8 cellular contexts compared by ENCODE assay signal in the genomic region with DNA sequence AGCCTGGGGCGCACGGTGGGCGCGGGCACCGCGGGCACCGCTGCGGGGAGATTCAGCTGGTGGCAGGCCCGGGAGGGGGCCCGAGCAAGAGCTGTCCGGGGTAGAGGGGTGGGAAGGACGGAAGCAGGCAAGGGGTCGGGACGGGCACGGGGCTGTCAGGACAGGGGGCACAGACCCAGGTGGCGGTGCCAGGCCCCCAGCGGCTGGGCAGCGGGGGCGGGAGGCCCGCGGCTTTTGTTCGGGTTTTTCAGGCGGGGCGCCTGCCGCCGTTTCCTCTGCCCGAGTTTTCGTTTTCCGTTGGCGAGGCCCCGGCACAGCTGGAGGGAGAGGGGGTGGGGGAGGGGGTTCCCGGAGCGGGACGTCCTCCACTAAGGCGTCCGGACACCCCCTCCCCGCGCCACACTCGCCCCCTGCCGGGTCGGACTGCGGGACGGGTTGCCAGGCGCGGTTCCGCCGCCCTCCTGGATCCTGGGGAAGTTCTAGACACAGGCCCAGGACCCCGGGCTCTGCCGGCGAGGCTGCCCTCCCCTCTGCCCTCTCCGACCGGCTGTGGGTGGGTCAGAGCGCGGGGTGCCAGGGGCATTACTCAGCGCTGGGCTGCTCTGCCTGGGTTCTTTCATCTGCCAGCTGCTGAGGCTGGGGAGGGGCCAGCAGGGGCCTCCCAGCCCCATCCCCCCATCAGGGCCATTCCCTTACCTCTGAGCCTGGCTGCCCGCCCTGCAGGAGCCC. TPM values are rescaled to one million over a fixed set of nuclear protein-coding genes. Genes with fewer than 3 reads are reported as not detected.
A peak's percentile ranks its signal among the peaks of the same experiment; 100 is the strongest.
DNase-seq lines count a peak whose midpoint lies in the region; ATAC-seq and TF ChIP-seq lines count a peak whose summit lies in the region.

No MANE protein-coding gene starts in this region.

- TF ChIP-seq CTCF in neural crest cell (conservative IDR thresholded peaks at IDR 0.05): no peak

- no peak for ATAC-seq in activated CD8-positive, alpha-beta T cell treated with anti-CD3 and anti-CD28 coated beads, Interleukin-2, amount 10 ng/mL, durations not matched to agents 7 days and 5 days
- no peak for ATAC-seq in GM18861 (IDR thresholded peaks at IDR 0.05; ENCODE audit: unreplicated experiment)

- no peaks in the 10 kb centered on the region for H3K9me3 Mint-ChIP-seq in activated CD8-positive, alpha-beta T cell treated with anti-CD3 and anti-CD28 coated beads, Interleukin-2, amount 10 ng/mL, durations not matched to agents 7 days and 5 days (ENCODE audit: insufficient read depth)
- H3K9me3 Mint-ChIP-seq in neural crest cell: no peaks in the 10 kb centered on the region

- peaks cover 36% of the 10 kb centered on the region for H3K27me3 Mint-ChIP-seq in activated CD8-positive, alpha-beta T cell treated with anti-CD3 and anti-CD28 coated beads, Interleukin-2, amount 10 ng/mL, durations not matched to agents 7 days and 5 days (ENCODE audit: low read depth)
- H3K27me3 Mint-ChIP-seq in neural crest cell (ENCODE audit: low read depth): peaks cover 37% of the 10 kb centered on the region

- no peak overlapping the region for H3K27ac Mint-ChIP-seq in activated CD8-positive, alpha-beta T cell treated with anti-CD3 and anti-CD28 coated beads, Interleukin-2, amount 10 ng/mL, durations not matched to agents 7 days and 5 days
- no peak overlapping the region for H3K27ac Mint-ChIP-seq in neural crest cell (ENCODE audit: unreplicated experiment)

- peak; percentile 40 for DNase-seq in stimulated activated CD4-positive, alpha-beta T cell treated with anti-CD3 and anti-CD28 coated beads, Interleukin-15, amount 100 ng/mL, for 24 hours
- no peak for DNase-seq in stimulated activated CD4-positive, alpha-beta T cell treated with anti-CD3 and anti-CD28 coated beads, Interleukin-12 subunit alpha, Interleukin-12 subunit beta, amount 100 ng/mL, for 4 hours
- no peak for DNase-seq in activated CD8-positive, alpha-beta T cell treated with anti-CD3 and anti-CD28 coated beads, Interleukin-2, amount 10 ng/mL, durations not matched to agents 7 days and 5 days
- peak; percentile 89 for DNase-seq in glomerular visceral epithelial cell (ENCODE audit: extremely low spot score)
- DNase-seq in neural crest cell (ENCODE audit: low read depth, low spot score): no peak
- DNase-seq in NCI-H2107 (lab: John Stamatoyannopoulos, UW): no peak
- DNase-seq in RKO (ENCODE audit: low spot score): no peak

- H3K36me3 Mint-ChIP-seq in activated CD8-positive, alpha-beta T cell treated with anti-CD3 and anti-CD28 coated beads, Interleukin-2, amount 10 ng/mL, durations not matched to agents 7 days and 5 days (ENCODE audit: low read depth): no peaks in the 10 kb centered on the region
- H3K36me3 Mint-ChIP-seq in neural crest cell (ENCODE audit: low read depth): no peaks in the 10 kb centered on the region

- CTCF ChIA-PET in activated CD8-positive, alpha-beta T cell treated with anti-CD3 and anti-CD28 coated beads, Interleukin-2, amount 10 ng/mL, durations not matched to agents 7 days and 5 days (lab: Charles Lee): interaction anchor here (0.9 to 1.6 kb wide), 3 partner anchors 9 to 129 kb away, joined by 3 to 6 read pairs (median 3); no protein-coding TSS in a partner anchor

- peaks cover 5% of the 10 kb centered on the region for H3K4me1 Mint-ChIP-seq in activated CD8-positive, alpha-beta T cell treated with anti-CD3 and anti-CD28 coated beads, Interleukin-2, amount 10 ng/mL, durations not matched to agents 7 days and 5 days (ENCODE audit: low read depth)
- peaks cover 57% of the 10 kb centered on the region for H3K4me1 Mint-ChIP-seq in neural crest cell

- peak overlapping the region; percentile 26 for H3K4me3 Mint-ChIP-seq in activated CD8-positive, alpha-beta T cell treated with anti-CD3 and anti-CD28 coated beads, Interleukin-2, amount 10 ng/mL, durations not matched to agents 7 days and 5 days
- peak overlapping the region; percentile 82 for H3K4me3 Mint-ChIP-seq in neural crest cell

- POLR2A ChIA-PET in activated CD8-positive, alpha-beta T cell treated with anti-CD3 and anti-CD28 coated beads, Interleukin-2, amount 10 ng/mL, durations not matched to agents 7 days and 5 days (lab: Charles Lee): interaction anchor here (0.5 to 0.6 kb wide), 2 partner anchors 64 to 677 kb away, joined by 3 read pairs; no protein-coding TSS in a partner anchor

RNA-seq across cellular contexts. Expression of gene ARHGAP23, which starts 0.5 kb away (rescaled TPM):
- total RNA-seq in activated CD8-positive, alpha-beta T cell treated with anti-CD3 and anti-CD28 coated beads, Interleukin-2, amount 10 ng/mL, durations not matched to agents 7 days and 5 days: under 1 TPM; 0.24 to 0.47 TPM
- 25.7 and 30.0 TPM in 2 replicates for total RNA-seq in neural crest cell

Comparison
In these comparisons a context has a peak if more than half of its experiments do, and no peak if none do; other contexts are left out.
1. DNase-seq: peak in stimulated activated CD4-positive, alpha-beta T cell treated with anti-CD3 and anti-CD28 coated beads, Interleukin-15, amount 100 ng/mL, for 24 hours (single experiment) and glomerular visceral epithelial cell (single experiment); none in stimulated activated CD4-positive, alpha-beta T cell treated with anti-CD3 and anti-CD28 coated beads, Interleukin-12 subunit alpha, Interleukin-12 subunit beta, amount 100 ng/mL, for 4 hours (single experiment), activated CD8-positive, alpha-beta T cell treated with anti-CD3 and anti-CD28 coated beads, Interleukin-2, amount 10 ng/mL, durations not matched to agents 7 days and 5 days (single experiment), neural crest cell (single experiment), NCI-H2107 (single experiment) and RKO (single experiment).
2. RNA of gene ARHGAP23, which starts 0.5 kb away (total RNA-seq): 25.7 to 30.0 TPM in neural crest cell; 0.24 to 0.47 TPM in activated CD8-positive, alpha-beta T cell treated with anti-CD3 and anti-CD28 coated beads, Interleukin-2, amount 10 ng/mL, durations not matched to agents 7 days and 5 days; every median in the first group is over 10 times any median in the second.